21 cellular contexts compared by ENCODE assay signal in the genomic region with DNA sequence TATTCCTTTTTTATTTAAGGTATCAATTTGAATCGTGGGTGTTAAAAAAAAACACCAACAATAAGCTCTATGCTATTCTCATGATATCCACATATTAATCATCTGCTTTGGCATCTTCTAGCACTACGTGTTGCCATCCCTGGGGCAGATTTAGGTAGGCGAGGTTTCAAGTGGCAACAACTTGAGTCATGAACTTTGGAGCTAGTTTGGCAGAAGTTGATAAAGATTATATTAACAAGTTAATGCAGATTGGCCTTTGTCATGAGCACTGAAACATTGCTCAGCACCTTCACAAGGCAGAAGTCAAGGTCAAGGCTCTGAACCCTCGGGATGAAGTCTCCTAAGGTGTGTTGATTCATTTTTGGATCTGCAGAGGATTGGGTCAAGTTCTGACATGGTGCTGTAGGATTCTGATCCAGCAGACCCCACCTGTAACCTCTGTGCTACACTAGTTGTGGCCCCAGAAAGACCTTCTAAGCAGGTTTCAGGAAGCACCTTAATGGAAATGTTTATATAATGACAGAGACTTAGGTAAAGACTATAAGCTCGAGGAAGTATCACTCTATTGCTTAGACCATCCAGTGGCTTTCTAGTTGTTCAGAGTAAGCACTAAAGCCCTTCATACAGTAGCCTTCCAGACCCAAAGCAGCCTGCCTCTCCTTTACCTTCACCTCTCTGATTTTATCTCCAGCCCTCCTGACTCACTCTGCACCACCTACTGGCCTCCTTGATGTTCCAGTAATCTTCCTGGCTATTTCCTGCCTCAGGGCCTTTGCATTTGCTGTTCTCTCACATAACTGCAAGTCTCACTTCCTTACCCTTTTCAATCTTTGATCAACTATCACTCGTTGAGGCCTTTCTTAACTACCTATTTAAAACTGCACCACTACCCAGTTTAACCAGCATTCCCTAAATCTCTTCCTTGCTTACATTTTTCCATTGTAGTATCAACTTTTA.
DNase-seq lines count a peak whose midpoint lies in the region; ATAC-seq and TF ChIP-seq lines count a peak whose summit lies in the region.
"Had no signal": no experiment of that assay in that cellular context is flagged by ENCODE, and none has a peak within 500 bp of the region (broad histone marks: within the 10 kb centered on the region; RNA-seq: fewer than 3 reads in every experiment).

No MANE protein-coding gene starts in this region.

- no peaks in the 10 kb centered on the region for H3K36me3 ChIP-seq in PC-3 (ENCODE audit: low read depth, low read length)
- H3K36me3 ChIP-seq in esophagus (ENCODE audit: control insufficient read depth in 2 of 2, insufficient read depth in 2 of 2, low read length in 1 of 2) = no peaks in the 10 kb centered on the region
- H3K36me3 ChIP-seq in osteoblast (ENCODE audit: insufficient read depth, low read length) = no peaks in the 10 kb centered on the region
- H3K36me3 ChIP-seq: SJCRH30 had no signal

- no peak overlapping the region for H3K27ac Mint-ChIP-seq in glutamatergic neuron (ENCODE audit: unreplicated experiment)
- H3K27ac Mint-ChIP-seq: CD8-positive, alpha-beta T cell; HFFc6; IgD-negative memory B cell had no signal

- H3K27me3 ChIP-seq in PC-3 (ENCODE audit: low read length) = no peaks in the 10 kb centered on the region
- H3K27me3 ChIP-seq in esophagus (ENCODE audit: control insufficient read depth in 1 of 2, insufficient read depth in 2 of 2, low read length in 2 of 2) = no peaks in the 10 kb centered on the region
- no peaks in the 10 kb centered on the region for H3K27me3 ChIP-seq in osteoblast (ENCODE audit: insufficient read depth, low read length)

- no peak for ATAC-seq in PC-3
- ATAC-seq in GM18861 (IDR thresholded peaks at IDR 0.05; ENCODE audit: unreplicated experiment) = no peak
- ATAC-seq: CD8-positive, alpha-beta T cell had no signal

- intact Hi-C loops in PC-3 (cut with micrococcal nuclease) = no loop called here

- H3K4me2 ChIP-seq in PC-3 (ENCODE audit: low read length) (no peak overlapping the region), osteoblast (ENCODE audit: insufficient read depth, low read length) (peak overlapping the region; percentile 19)

- H3K4me3 Mint-ChIP-seq in glutamatergic neuron (ENCODE audit: unreplicated experiment) = no peak overlapping the region
- H3K4me3 Mint-ChIP-seq: CD8-positive, alpha-beta T cell; HFFc6; IgD-negative memory B cell had no signal

- no peaks in the 10 kb centered on the region for H3K27me3 Mint-ChIP-seq in glutamatergic neuron (ENCODE audit: unreplicated experiment)

- H3K4me1 Mint-ChIP-seq in glutamatergic neuron (ENCODE audit: low read depth, unreplicated experiment) = no peaks in the 10 kb centered on the region
- H3K4me1 Mint-ChIP-seq: IgD-negative memory B cell had no signal

- POLR2A ChIA-PET in PC-3 (lab: Charles Lee; ENCODE audit: unreplicated experiment) = no interaction called here

- CTCF ChIA-PET in PC-3 (lab: Charles Lee) = no interaction called here

- BruUV-seq in PC-3 (replicated peaks; lab: Mats Ljungman, UMichigan) = no TSS peak

- H3K9ac ChIP-seq in PC-3 (ENCODE audit: low read length) = no peak overlapping the region

- TF ChIP-seq CTCF in PC-3 (conservative IDR thresholded peaks at IDR 0.05; ENCODE audit: low read depth, low read length) (no peak), osteoblast (IDR thresholded peaks at IDR 0.05; ENCODE audit: extremely low read depth, low read depth, low read length) (no peak), glutamatergic neuron (IDR thresholded peaks at IDR 0.05; ENCODE audit: partially characterized antibody, unreplicated experiment) (no peak)

- no peaks in the 10 kb centered on the region for H3K9me3 Mint-ChIP-seq in glutamatergic neuron (ENCODE audit: unreplicated experiment)
- H3K9me3 Mint-ChIP-seq: CD8-positive, alpha-beta T cell; HFFc6 had no signal

- H3K27ac ChIP-seq in PC-3 (ENCODE audit: low read length) = no peak overlapping the region
- H3K27ac ChIP-seq in esophagus (ENCODE audit: low read depth in 2 of 2, low read length in 1 of 2) = peak overlapping the region; percentile 82 to 95
- peak overlapping the region; percentile 60 for H3K27ac ChIP-seq in osteoblast (ENCODE audit: low read depth, low read length)
- H3K27ac ChIP-seq: SJCRH30 had no signal

- DNase-seq in EH (ENCODE audit: low read depth) (peak; percentile 5), PC-3 (peak; percentile 25), osteoblast (ENCODE audit: insufficient read length, low spot score, missing footprints) (peak; percentile 71), SW 1271 (lab: John Stamatoyannopoulos, UW) (no peak), glutamatergic neuron (no peak)
- DNase-seq: 8988T; AML-193; C1 segment of cervical spinal cord; CD8-positive, alpha-beta T cell; H7; Kasumi-1; NCI-H1105 treated with DMSO at 0.1 percent for 48 hours; NCI-H2029 treated with DMSO at 0.1 percent for 48 hours; NCI-H2171 treated with DMSO at 0.1 percent for 48 hours; NCI-H524 treated with DMSO at 0.1 percent for 48 hours; NCI-H82; SJCRH30 had no signal

- H3K36me3 Mint-ChIP-seq in glutamatergic neuron (ENCODE audit: unreplicated experiment) = no peaks in the 10 kb centered on the region
- H3K36me3 Mint-ChIP-seq: CD8-positive, alpha-beta T cell; IgD-negative memory B cell had no signal

- H3K4me3 ChIP-seq in PC-3 (ENCODE audit: low read length) (no peak overlapping the region), esophagus (ENCODE audit: low read depth in 1 of 2, low read length in 2 of 2) (no peak overlapping the region), osteoblast (ENCODE audit: insufficient read depth, low read length) (no peak overlapping the region)
- H3K4me3 ChIP-seq: SJCRH30 had no signal

- no peaks in the 10 kb centered on the region for H3K9me2 ChIP-seq in PC-3 (replicated peaks; ENCODE audit: low read length)

- no peaks in the 10 kb centered on the region for H3K79me2 ChIP-seq in PC-3 (ENCODE audit: low read length)
- peaks cover 71% of the 10 kb centered on the region for H3K79me2 ChIP-seq in osteoblast (ENCODE audit: insufficient read depth, low read length)

- H3K4me1 ChIP-seq in PC-3 (ENCODE audit: insufficient read depth, low read length) (no peaks in the 10 kb centered on the region), esophagus (ENCODE audit: control insufficient read depth in 2 of 2, insufficient read depth in 2 of 2, low read length in 1 of 2) (no peaks in the 10 kb centered on the region), osteoblast (ENCODE audit: insufficient read depth, low read length) (peaks cover 27% of the 10 kb centered on the region)
- H3K4me1 ChIP-seq: SJCRH30 had no signal

- H3F3A ChIP-seq in PC-3 (ENCODE audit: low read length, unreplicated experiment) = no peaks in the 10 kb centered on the region

- WGBS in esophagus, 2 donors = 45 to 53% methylated on average over 6 of the region's 6 CpGs

- H2AFZ ChIP-seq in PC-3 (ENCODE audit: low read length) (no peak overlapping the region), osteoblast (ENCODE audit: low read length) (no peak overlapping the region)

- H4K20me1 ChIP-seq in PC-3 (ENCODE audit: low read length) (no peaks in the 10 kb centered on the region), osteoblast (ENCODE audit: insufficient read depth, low read length) (peaks cover 5% of the 10 kb centered on the region)

- H3K9me3 ChIP-seq in PC-3 (ENCODE audit: low read length) (no peaks in the 10 kb centered on the region), esophagus (ENCODE audit: control insufficient read depth in 2 of 2, insufficient read depth in 1 of 2, low read depth in 1 of 2, low read length in 1 of 2) (no peaks in the 10 kb centered on the region), osteoblast (ENCODE audit: low read depth, low read length) (no peaks in the 10 kb centered on the region)
- H3K9me3 ChIP-seq: SJCRH30 had no signal

Comparison
In these comparisons a context has a peak if more than half of its experiments do, and no peak if none do; other contexts are left out.
1. DNase-seq: peak in EH (single experiment), PC-3 (single experiment) and osteoblast (single experiment); none in SW 1271 (0 of 2) and glutamatergic neuron (single experiment).